ENCODE assay signal across 9 cellular contexts in the genomic region with DNA sequence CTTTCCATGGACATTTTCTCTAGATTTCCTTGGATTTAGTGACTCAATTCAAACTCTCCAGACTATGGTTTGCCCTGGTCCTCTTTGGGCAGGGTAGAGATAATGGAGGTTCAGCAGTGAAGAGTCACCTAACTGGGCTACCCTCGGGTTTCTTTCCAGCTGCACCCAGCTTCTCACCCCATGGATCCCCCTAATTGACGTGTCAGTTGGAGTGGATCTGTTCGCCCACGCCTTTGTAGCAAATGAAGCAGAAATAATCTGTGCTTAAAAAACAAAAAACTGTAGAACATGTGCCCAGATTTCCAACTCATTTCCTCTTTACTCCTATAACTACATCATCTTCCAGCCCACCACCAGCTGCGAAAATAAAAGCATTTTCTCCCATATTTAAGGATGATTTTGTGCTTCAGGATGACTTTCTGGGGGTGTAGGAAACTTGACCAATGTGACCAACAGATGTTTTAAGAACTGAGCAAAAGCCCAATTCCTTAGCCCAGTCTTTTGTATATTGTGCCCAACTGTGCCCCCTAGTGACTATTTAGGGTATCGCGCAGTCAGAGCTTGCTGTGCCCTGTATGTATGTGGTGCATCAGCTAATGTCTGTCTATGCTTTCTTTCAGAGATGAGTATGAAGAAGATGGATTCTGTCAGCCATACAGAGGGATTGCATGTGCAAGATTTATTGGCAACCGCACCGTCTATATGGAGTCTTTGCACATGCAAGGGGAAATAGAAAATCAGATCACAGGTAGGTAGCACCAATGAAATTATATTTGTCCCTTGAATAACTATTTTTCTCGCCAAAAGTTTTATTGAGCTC.
DNase-seq lines count a peak whose midpoint lies in the region; ATAC-seq and TF ChIP-seq lines count a peak whose summit lies in the region.
"Had no signal": no experiment of that assay in that cellular context is flagged by ENCODE, and none has a peak within 500 bp of the region (broad histone marks: within the 10 kb centered on the region; RNA-seq: fewer than 3 reads in every experiment).

No MANE protein-coding gene starts in this region.

- POLR2A ChIA-PET in CD8-positive, alpha-beta memory T cell (lab: Charles Lee): no interaction called here

- CTCF ChIA-PET in CD8-positive, alpha-beta memory T cell (lab: Charles Lee): interaction anchor here (0.9 to 1.5 kb wide), 7 partner anchors 12 to 520 kb away, joined by 3 to 6 read pairs (median 4); no protein-coding TSS in a partner anchor

- H3K27me3 ChIP-seq in CD8-positive, alpha-beta memory T cell (ENCODE audit: insufficient read depth, low read length, poor library complexity, severe bottlenecking): no peaks in the 10 kb centered on the region
- H3K27me3 ChIP-seq in HUES48 (ENCODE audit: control insufficient read depth, insufficient read depth, low read length) (no peaks in the 10 kb centered on the region), OCI-LY3 (ENCODE audit: low read depth, low read length) (no peaks in the 10 kb centered on the region), fibroblast of lung (ENCODE audit: control insufficient read depth, insufficient read depth, low read length) (no peaks in the 10 kb centered on the region)

- H2AFZ ChIP-seq in OCI-LY3 (ENCODE audit: low read depth, low read length): no peak overlapping the region
- no peak overlapping the region for H2AFZ ChIP-seq in fibroblast of lung (ENCODE audit: low read length)

- H3K4me1 ChIP-seq in CD8-positive, alpha-beta memory T cell (ENCODE audit: insufficient read depth, low read length): no peaks in the 10 kb centered on the region
- no peaks in the 10 kb centered on the region for H3K4me1 ChIP-seq in HUES48 (ENCODE audit: control insufficient read depth, insufficient read depth, low read length)
- peaks cover 43% of the 10 kb centered on the region for H3K4me1 ChIP-seq in OCI-LY3 (ENCODE audit: low read length)
- peaks cover 7% of the 10 kb centered on the region for H3K4me1 ChIP-seq in fibroblast of lung (ENCODE audit: control insufficient read depth, extremely low read depth, insufficient read depth, low read length)

- TF ChIP-seq CTCF in OCI-LY3 (IDR thresholded peaks at IDR 0.05; ENCODE audit: low read depth, low read length) (peak; percentile 77), fibroblast of lung (conservative IDR thresholded peaks at IDR 0.05 in 1 of 2, IDR thresholded peaks at IDR 0.05 in 1 of 2; ENCODE audit: low read depth in 1 of 2, low read length in 2 of 2) (peak; percentile 95 to 96), neural crest cell (conservative IDR thresholded peaks at IDR 0.05) (peak; percentile 90)

- H3K27ac Mint-ChIP-seq in CD8-positive, alpha-beta memory T cell: no peak overlapping the region
- no peak overlapping the region for H3K27ac Mint-ChIP-seq in activated T-cell treated with anti-CD3 and anti-CD28 coated beads, Interleukin-2, amount 50 U/mL, for 24 hours
- no peak overlapping the region for H3K27ac Mint-ChIP-seq in neural crest cell (ENCODE audit: unreplicated experiment)
- H3K27ac Mint-ChIP-seq: activated naive CD8-positive, alpha-beta T cell had no signal

- H3K9me3 ChIP-seq in CD8-positive, alpha-beta memory T cell (ENCODE audit: low read length): no peaks in the 10 kb centered on the region
- no peaks in the 10 kb centered on the region for H3K9me3 ChIP-seq in HUES48 (ENCODE audit: control insufficient read depth, insufficient read depth, low read length)
- H3K9me3 ChIP-seq in OCI-LY3 (ENCODE audit: insufficient read depth, low read length): no peaks in the 10 kb centered on the region
- no peaks in the 10 kb centered on the region for H3K9me3 ChIP-seq in fibroblast of lung (ENCODE audit: control insufficient read depth, insufficient read depth, low read depth, low read length)

- H3K9ac ChIP-seq in HUES48 (ENCODE audit: low read depth, low read length) (no peak overlapping the region), OCI-LY3 (ENCODE audit: low read length) (no peak overlapping the region), fibroblast of lung (ENCODE audit: insufficient read depth, low read length) (no peak overlapping the region)

- H3K79me2 ChIP-seq in OCI-LY3 (ENCODE audit: low read length): no peaks in the 10 kb centered on the region
- no peaks in the 10 kb centered on the region for H3K79me2 ChIP-seq in fibroblast of lung (ENCODE audit: control insufficient read depth, insufficient read depth, low read length)

- no peak overlapping the region for H3K4me3 Mint-ChIP-seq in CD8-positive, alpha-beta memory T cell
- no peak overlapping the region for H3K4me3 Mint-ChIP-seq in activated T-cell treated with anti-CD3 and anti-CD28 coated beads, Interleukin-2, amount 50 U/mL, for 24 hours
- no peak overlapping the region for H3K4me3 Mint-ChIP-seq in neural crest cell
- H3K4me3 Mint-ChIP-seq: activated naive CD8-positive, alpha-beta T cell had no signal

- no peak overlapping the region for H3K4me3 ChIP-seq in CD8-positive, alpha-beta memory T cell (ENCODE audit: low read length)
- H3K4me3 ChIP-seq in HUES48 (ENCODE audit: low read depth, low read length): no peak overlapping the region
- H3K4me3 ChIP-seq in OCI-LY3 (ENCODE audit: low read length): no peak overlapping the region
- H3K4me3 ChIP-seq in fibroblast of lung (replicated peaks in 1 of 4; ENCODE audit: control extremely low read depth in 1 of 4, insufficient read depth in 1 of 4, low read depth in 3 of 4, low read length in 4 of 4): no peak overlapping the region

- H3K4me1 Mint-ChIP-seq in CD8-positive, alpha-beta memory T cell: no peaks in the 10 kb centered on the region
- H3K4me1 Mint-ChIP-seq in activated T-cell treated with anti-CD3 and anti-CD28 coated beads, Interleukin-2, amount 50 U/mL, for 24 hours (ENCODE audit: low read depth): no peaks in the 10 kb centered on the region
- H3K4me1 Mint-ChIP-seq in neural crest cell: peaks cover 7% of the 10 kb centered on the region

- H3K36me3 Mint-ChIP-seq in CD8-positive, alpha-beta memory T cell: no peaks in the 10 kb centered on the region
- no peaks in the 10 kb centered on the region for H3K36me3 Mint-ChIP-seq in activated T-cell treated with anti-CD3 and anti-CD28 coated beads, Interleukin-2, amount 50 U/mL, for 24 hours (ENCODE audit: low read depth)
- peaks cover 6% of the 10 kb centered on the region for H3K36me3 Mint-ChIP-seq in neural crest cell (ENCODE audit: low read depth)
- H3K36me3 Mint-ChIP-seq: activated naive CD8-positive, alpha-beta T cell had no signal

- no peak overlapping the region for H3K27ac ChIP-seq in CD8-positive, alpha-beta memory T cell (ENCODE audit: low read depth, low read length)
- peak overlapping the region; percentile 24 for H3K27ac ChIP-seq in HUES48 (ENCODE audit: low read depth, low read length)
- no peak overlapping the region for H3K27ac ChIP-seq in OCI-LY3 (ENCODE audit: low read length)
- H3K27ac ChIP-seq in fibroblast of lung (ENCODE audit: insufficient read depth, low read length): no peak overlapping the region

- peak; percentile 78 for ATAC-seq in GM19452 (IDR thresholded peaks at IDR 0.05; ENCODE audit: unreplicated experiment)

- H3K9me3 Mint-ChIP-seq in CD8-positive, alpha-beta memory T cell: no peaks in the 10 kb centered on the region
- H3K9me3 Mint-ChIP-seq in activated T-cell treated with anti-CD3 and anti-CD28 coated beads, Interleukin-2, amount 50 U/mL, for 24 hours: no peaks in the 10 kb centered on the region
- peaks cover 4% of the 10 kb centered on the region for H3K9me3 Mint-ChIP-seq in neural crest cell

- H4K20me1 ChIP-seq in OCI-LY3 (ENCODE audit: insufficient read depth, low read length) (no peaks in the 10 kb centered on the region), fibroblast of lung (ENCODE audit: control insufficient read depth, extremely low read depth, insufficient read depth, low read length) (no peaks in the 10 kb centered on the region)

- no peaks in the 10 kb centered on the region for H3K36me3 ChIP-seq in CD8-positive, alpha-beta memory T cell (ENCODE audit: insufficient read depth, low read length)
- H3K36me3 ChIP-seq in HUES48 (ENCODE audit: control insufficient read depth, insufficient read depth, low read length) (peaks cover 46% of the 10 kb centered on the region), OCI-LY3 (replicated peaks; ENCODE audit: low read depth, low read length) (no peaks in the 10 kb centered on the region), fibroblast of lung (ENCODE audit: control insufficient read depth, insufficient read depth, low read length) (no peaks in the 10 kb centered on the region)

- H3K27me3 Mint-ChIP-seq in CD8-positive, alpha-beta memory T cell: peaks cover 0 to 6% of the 10 kb centered on the region in 2 donors
- peaks cover 8% of the 10 kb centered on the region for H3K27me3 Mint-ChIP-seq in activated T-cell treated with anti-CD3 and anti-CD28 coated beads, Interleukin-2, amount 50 U/mL, for 24 hours
- no peaks in the 10 kb centered on the region for H3K27me3 Mint-ChIP-seq in neural crest cell (ENCODE audit: low read depth)
- H3K27me3 Mint-ChIP-seq: activated naive CD8-positive, alpha-beta T cell had no signal

- DNase-seq in CD8-positive, alpha-beta memory T cell: peak; percentile 4 to 50 (median 36)
- peak; percentile 74 for DNase-seq in activated T-cell treated with anti-CD3 and anti-CD28 coated beads, Interleukin-2, amount 50 U/mL, for 24 hours
- DNase-seq in fibroblast of lung (ENCODE audit: low read depth in 2 of 2) (peak; percentile 95), neural crest cell (ENCODE audit: low read depth, low spot score) (peak; percentile 79), stromal cell of bone marrow (ENCODE audit: low read depth) (peak; percentile 85)

- peak overlapping the region; percentile 3; the same call in 1 of the 2 replicates for H3K4me2 ChIP-seq in OCI-LY3 (ENCODE audit: low read length)
- no peak overlapping the region for H3K4me2 ChIP-seq in fibroblast of lung (ENCODE audit: extremely low read depth, insufficient read depth, low read length)

Comparison
In these comparisons a context has a peak if more than half of its experiments do, and no peak if none do; other contexts are left out.
1. DNase-seq: peak in every context shown above with its lines; median percentile 95 in fibroblast of lung; 85 in stromal cell of bone marrow; 79 in neural crest cell; 74 in activated T-cell treated with anti-CD3 and anti-CD28 coated beads, Interleukin-2, amount 50 U/mL, for 24 hours; 36 in CD8-positive, alpha-beta memory T cell.